Comparison of ENCODE assay signal across 8 cellular contexts in genomic region chr3:117059054-117059989, GRCh38.
DNase-seq lines count a peak whose midpoint lies in the region; ATAC-seq and TF ChIP-seq lines count a peak whose summit lies in the region.

No MANE protein-coding gene starts in this region.

- H3K27me3 Mint-ChIP-seq in CD4-positive, alpha-beta memory T cell = no peaks in the 10 kb centered on the region

- no peaks in the 10 kb centered on the region for H3K9me3 ChIP-seq in BE2C
- H3K9me3 ChIP-seq in upper lobe of right lung = no peaks in the 10 kb centered on the region
- H3K9me3 ChIP-seq in CD4-positive, alpha-beta memory T cell (ENCODE audit: control insufficient read depth in 1 of 2, low read length in 2 of 2) = no peaks in the 10 kb centered on the region

- ATAC-seq in upper lobe of right lung = no peak

- H3K36me3 ChIP-seq in BE2C = no peaks in the 10 kb centered on the region
- H3K36me3 ChIP-seq in upper lobe of right lung = no peaks in the 10 kb centered on the region
- no peaks in the 10 kb centered on the region for H3K36me3 ChIP-seq in CD4-positive, alpha-beta memory T cell (ENCODE audit: insufficient read depth, low read length)

- H3K4me3 ChIP-seq in BE2C (ENCODE audit: low read depth, low read length) = peak overlapping the region; percentile 6; the same call in 1 of the 2 replicates
- H3K4me3 ChIP-seq in upper lobe of right lung = no peak overlapping the region
- no peak overlapping the region for H3K4me3 ChIP-seq in CD4-positive, alpha-beta memory T cell (ENCODE audit: low read length in 2 of 2)

- H3K36me3 Mint-ChIP-seq in CD4-positive, alpha-beta memory T cell = no peaks in the 10 kb centered on the region

- DNase-seq in BE2C (peak; percentile 20), HuH-7 (ENCODE audit: low spot score) (peak; percentile 8), RKO (ENCODE audit: low spot score) (peak; percentile 67), foreskin melanocyte (peak; percentile 14), upper lobe of right lung (no peak), GM19238 (ENCODE audit: insufficient read length, low spot score) (no peak), COLO668 (lab: John Stamatoyannopoulos, UW; ENCODE audit: unreplicated experiment) (no peak)
- no peak for DNase-seq in CD4-positive, alpha-beta memory T cell

- POLR2A ChIA-PET in CD4-positive, alpha-beta memory T cell (lab: Charles Lee; ENCODE audit: partially characterized antibody) = no interaction called here

- peaks cover 0 to 8% (median 0%) of the 10 kb centered on the region in 8 donors for H3K9me3 Mint-ChIP-seq in CD4-positive, alpha-beta memory T cell

- peaks cover 9% of the 10 kb centered on the region for H3K4me1 ChIP-seq in BE2C
- H3K4me1 ChIP-seq in upper lobe of right lung = peaks cover 4% of the 10 kb centered on the region
- H3K4me1 ChIP-seq in CD4-positive, alpha-beta memory T cell (ENCODE audit: insufficient read depth, low read length) = no peaks in the 10 kb centered on the region

- no peak overlapping the region for H3K4me3 Mint-ChIP-seq in CD4-positive, alpha-beta memory T cell

- TF ChIP-seq CTCF in BE2C (IDR thresholded peaks at IDR 0.05; ENCODE audit: low read depth, low read length) (peak; percentile 56), upper lobe of right lung (IDR thresholded peaks at IDR 0.05) (peak; percentile 55)

- intact Hi-C loops in upper lobe of right lung (cut with DNase I) = no loop called here
- intact Hi-C loops in CD4-positive, alpha-beta memory T cell (cut with micrococcal nuclease) = no loop called here

- H3K4me1 Mint-ChIP-seq in CD4-positive, alpha-beta memory T cell = no peaks in the 10 kb centered on the region

- CTCF ChIA-PET in CD4-positive, alpha-beta memory T cell (lab: Charles Lee; ENCODE audit: partially characterized antibody) = no interaction called here

- no peak overlapping the region for H3K27ac Mint-ChIP-seq in CD4-positive, alpha-beta memory T cell

- no peak overlapping the region for H3K27ac ChIP-seq in upper lobe of right lung
- H3K27ac ChIP-seq in CD4-positive, alpha-beta memory T cell (ENCODE audit: low read depth, low read length) = no peak overlapping the region

- H3K27me3 ChIP-seq in BE2C (no peaks in the 10 kb centered on the region), upper lobe of right lung (no peaks in the 10 kb centered on the region)
- H3K27me3 ChIP-seq in CD4-positive, alpha-beta memory T cell (ENCODE audit: insufficient read depth, low read length) = no peaks in the 10 kb centered on the region

Comparison
In these comparisons a context has a peak if more than half of its experiments do, and no peak if none do; other contexts are left out.
1. DNase-seq: peak in BE2C (single experiment), HuH-7 (single experiment), RKO (single experiment) and foreskin melanocyte (single experiment); none in upper lobe of right lung (single experiment), CD4-positive, alpha-beta memory T cell (0 of 5), GM19238 (single experiment) and COLO668 (single experiment).